ENCODE assay signal across 12 cellular contexts in genomic region chr19:45599286-45599685, GRCh38. TPM values are rescaled to one million over a fixed set of nuclear protein-coding genes. Genes with fewer than 3 reads are reported as not detected.
DNase-seq lines count a peak whose midpoint lies in the region; FAIRE-seq and TF ChIP-seq lines count a peak whose summit lies in the region.
"Had no signal": no experiment of that assay in that cellular context is flagged by ENCODE, and none has a peak within 500 bp of the region (broad histone marks: within the 10 kb centered on the region; RNA-seq: fewer than 3 reads in every experiment).

No MANE protein-coding gene starts in this region.

- H3K27ac ChIP-seq in HUES6 (ENCODE audit: low read depth, low read length) (no peak overlapping the region), kidney (ENCODE audit: low read depth in 2 of 2, low read length in 2 of 2) (peak overlapping the region; percentile 39 to 74)

- H3K4me3 ChIP-seq in BE2C (ENCODE audit: low read depth, low read length) (no peak overlapping the region), HUES6 (ENCODE audit: low read depth, low read length) (peak overlapping the region; percentile 28; the same call in 1 of the 2 replicates), kidney (ENCODE audit: low read length in 2 of 2) (peak overlapping the region in 1 of 2 donors; percentile 77)

- H3K9ac ChIP-seq in HUES6 (ENCODE audit: low read length) (no peak overlapping the region), kidney (ENCODE audit: low read length in 2 of 2) (no peak overlapping the region)

- POLR2A ChIA-PET in GM10248 (lab: Yijun Ruan, JAX) = no interaction called here

- FAIRE-seq in kidney (lab: Jason Lieb, UNC) (no peak), RCC 7860 (lab: Jason Lieb, UNC) (no peak)
- FAIRE-seq: keratinocyte had no signal

- peaks cover 10% of the 10 kb centered on the region for H3K4me1 ChIP-seq in BE2C
- H3K4me1 ChIP-seq in HUES6 (ENCODE audit: control insufficient read depth, insufficient read depth, low read length) = peaks cover 35% of the 10 kb centered on the region
- peaks cover 10 to 12% of the 10 kb centered on the region in 2 donors for H3K4me1 ChIP-seq in kidney (ENCODE audit: control insufficient read depth in 1 of 2, insufficient read depth in 1 of 2, low read depth in 1 of 2, low read length in 2 of 2)

- CTCF ChIA-PET in GM10248 (lab: Yijun Ruan, JAX) = interaction anchor here (1.3 to 2.1 kb wide), 3 partner anchors 8 to 114 kb away, joined by 3 to 7 read pairs (median 7); no protein-coding TSS in a partner anchor

- H3K9me3 ChIP-seq in BE2C (no peaks in the 10 kb centered on the region), HUES6 (ENCODE audit: control insufficient read depth, insufficient read depth, low read depth, low read length) (no peaks in the 10 kb centered on the region), kidney (ENCODE audit: control insufficient read depth in 1 of 2, low read length in 2 of 2) (no peaks in the 10 kb centered on the region)
- H3K9me3 ChIP-seq: spleen had no signal

- TF ChIP-seq CTCF in BE2C (IDR thresholded peaks at IDR 0.05; ENCODE audit: low read depth, low read length) (no peak), kidney (IDR thresholded peaks at IDR 0.05; ENCODE audit: borderline replicate concordance, extremely low read depth, insufficient read depth) (no peak), GM10248 (IDR thresholded peaks at IDR 0.05; ENCODE audit: control extremely low read depth, extremely low read depth, low read depth, missing control alignments) (no peak)

- H3K27me3 ChIP-seq in BE2C (peaks cover 50% of the 10 kb centered on the region), HUES6 (ENCODE audit: control insufficient read depth, insufficient read depth, low read length) (peaks cover 55% of the 10 kb centered on the region)

- intact Hi-C loops in kidney (cut with DNase I) = no loop called here

- no peaks in the 10 kb centered on the region for H3K36me3 ChIP-seq in BE2C
- no peaks in the 10 kb centered on the region for H3K36me3 ChIP-seq in HUES6 (ENCODE audit: control insufficient read depth, insufficient read depth, low read length)
- H3K36me3 ChIP-seq in kidney (ENCODE audit: control insufficient read depth in 1 of 2, insufficient read depth in 2 of 2, low read length in 2 of 2) = no peaks in the 10 kb centered on the region
- H3K36me3 ChIP-seq: spleen had no signal

- DNase-seq in BE2C (peak; percentile 35), kidney (no peak), iPS-NIHi11 (ENCODE audit: low spot score) (no peak), RCC 7860 (ENCODE audit: low spot score) (no peak), GM10248 (ENCODE audit: extremely low spot score) (no peak)
- DNase-seq: activated CD8-positive, alpha-beta T cell treated with anti-CD3 and anti-CD28 coated beads, Interleukin-2, amount 10 ng/mL, durations not matched to agents 7 days and 5 days; activated naive CD4-positive, alpha-beta T cell treated with anti-CD3 and anti-CD28 coated beads, Interleukin-2, amount 10 ng/mL, durations not matched to agents 7 days and 5 days; EL; RPMI8226; spleen had no signal

RNA-seq across cellular contexts. Expression of gene GPR4, which starts 2.7 kb away (rescaled TPM):
- 8.6 TPM for polyA plus RNA-seq in BE2C (2012; ENCODE audit: insufficient read depth, insufficient read length, low read depth)
- total RNA-seq in kidney = 9.7 TPM
- 6.8 TPM for polyA plus RNA-seq in kidney (ENCODE audit: insufficient read depth, low read depth, low replicate concordance)
- total RNA-seq: activated CD8-positive, alpha-beta T cell treated with anti-CD3 and anti-CD28 coated beads, Interleukin-2, amount 10 ng/mL, durations not matched to agents 7 days and 5 days had no signal
- polyA plus RNA-seq: keratinocyte had no signal

RNA-seq across cellular contexts. Expression of gene OPA3, which starts 14.7 kb away (rescaled TPM):
- 11.8 TPM for polyA plus RNA-seq in BE2C (2012; ENCODE audit: insufficient read depth, insufficient read length, low read depth)
- 19.1 TPM for total RNA-seq in kidney
- 8.1 TPM for polyA plus RNA-seq in kidney (ENCODE audit: insufficient read depth, low read depth, low replicate concordance)

RNA-seq across cellular contexts. Expression of gene EML2, which starts 39.9 kb away (rescaled TPM):
- polyA plus RNA-seq in BE2C (2012; ENCODE audit: insufficient read depth, insufficient read length, low read depth) = 25.9 TPM
- 93.8 TPM for total RNA-seq in kidney
- polyA plus RNA-seq in kidney (ENCODE audit: insufficient read depth, low read depth, low replicate concordance) = 36.6 TPM
